10 cellular contexts compared by ENCODE assay signal in the genomic region with DNA sequence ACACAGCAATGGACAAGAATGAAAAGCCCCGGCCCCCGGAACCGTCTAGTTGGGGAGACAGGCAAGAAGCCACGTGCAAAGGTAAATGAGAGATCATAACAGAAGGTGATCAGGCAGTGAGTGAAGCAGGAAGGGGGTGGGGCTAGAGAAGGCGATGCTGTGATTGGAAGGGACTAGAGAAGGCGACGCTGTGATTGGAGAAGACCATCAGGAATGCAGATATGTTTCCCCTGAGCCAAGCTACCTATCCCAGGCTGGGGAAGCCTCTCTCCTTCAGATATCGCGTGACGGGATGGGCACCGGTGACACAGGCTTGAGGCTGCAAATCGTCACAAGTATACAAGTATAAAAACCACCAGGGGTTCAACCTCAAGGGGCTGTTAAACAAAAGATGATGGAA. TPM values are rescaled to one million over a fixed set of nuclear protein-coding genes. Genes with fewer than 3 reads are reported as not detected.
DNase-seq lines count a peak whose midpoint lies in the region; ATAC-seq lines count a peak whose summit lies in the region.
"Had no signal": no experiment of that assay in that cellular context is flagged by ENCODE, and none has a peak within 500 bp of the region (broad histone marks: within the 10 kb centered on the region; RNA-seq: fewer than 3 reads in every experiment).

No MANE protein-coding gene starts in this region.

- peaks cover 0 to 47% (median 5%) of the 10 kb centered on the region in 3 donors for H3K36me3 Mint-ChIP-seq in CD8-positive, alpha-beta memory T cell

- POLR2A ChIA-PET in CD8-positive, alpha-beta memory T cell (lab: Charles Lee): no interaction called here

- no peak overlapping the region for H3K27ac ChIP-seq in CD8-positive, alpha-beta memory T cell (ENCODE audit: low read depth, low read length)
- H3K27ac ChIP-seq: skin epidermis had no signal

- no peaks in the 10 kb centered on the region for H3K9me3 Mint-ChIP-seq in CD8-positive, alpha-beta memory T cell

- H3K4me3 ChIP-seq in CD8-positive, alpha-beta memory T cell (ENCODE audit: low read length): no peak overlapping the region
- H3K4me3 ChIP-seq: skin epidermis had no signal

- peak in 1 of 5 donors; percentile 69 for DNase-seq in CD8-positive, alpha-beta memory T cell
- DNase-seq in NCI-H146 (lab: John Stamatoyannopoulos, UW): peak; percentile 38
- DNase-seq in activated effector memory CD4-positive, alpha-beta T cell treated with anti-CD3 and anti-CD28 coated beads, Interleukin-2, amount 50 U/mL, for 16 hours: peak; percentile 73
- peak; percentile 68 for DNase-seq in kidney tubule cell (ENCODE audit: low spot score)
- no peak for DNase-seq in NCI-H345 (lab: John Stamatoyannopoulos, UW)
- no peak for DNase-seq in mesenteric fat pad (ENCODE audit: low spot score)
- no peak for DNase-seq in superior temporal gyrus (ENCODE audit: extremely low spot score)

- peaks cover 3% of the 10 kb centered on the region for H3K36me3 ChIP-seq in CD8-positive, alpha-beta memory T cell (ENCODE audit: insufficient read depth, low read length)

- peaks cover 8 to 15% (median 14%) of the 10 kb centered on the region in 3 donors for H3K4me1 Mint-ChIP-seq in CD8-positive, alpha-beta memory T cell

- H3K27ac Mint-ChIP-seq in CD8-positive, alpha-beta memory T cell: peak overlapping the region in 7 of 8 donors; percentile 49 to 90 (median 78)

- ATAC-seq in GM18907 (IDR thresholded peaks at IDR 0.05; ENCODE audit: unreplicated experiment): no peak

- CTCF ChIA-PET in CD8-positive, alpha-beta memory T cell (lab: Charles Lee): no interaction called here

- H3K4me1 ChIP-seq in CD8-positive, alpha-beta memory T cell (ENCODE audit: insufficient read depth, low read length): peaks cover 11% of the 10 kb centered on the region

- no peaks in the 10 kb centered on the region for H3K27me3 ChIP-seq in CD8-positive, alpha-beta memory T cell (ENCODE audit: insufficient read depth, low read length, poor library complexity, severe bottlenecking)

- no peaks in the 10 kb centered on the region for H3K27me3 Mint-ChIP-seq in CD8-positive, alpha-beta memory T cell

- H3K9me3 ChIP-seq in CD8-positive, alpha-beta memory T cell (ENCODE audit: low read length): no peaks in the 10 kb centered on the region

- peak overlapping the region in 1 of 7 donors; percentile 15 for H3K4me3 Mint-ChIP-seq in CD8-positive, alpha-beta memory T cell

RNA-seq across cellular contexts. Expression of gene DCAF15, which starts 21.8 kb away (rescaled TPM):
- 10 to 100 TPM; 64.6 to 66.5 TPM for total RNA-seq in CD8-positive, alpha-beta memory T cell
- 8.0 TPM for polyA plus RNA-seq in CD8-positive, alpha-beta memory T cell
- total RNA-seq in mesenteric fat pad: 17.5 TPM

RNA-seq across cellular contexts. Expression of gene RFX1, which starts 32.0 kb away (rescaled TPM):
- 10 to 100 TPM; 13.0 to 13.6 TPM for total RNA-seq in CD8-positive, alpha-beta memory T cell
- 3.1 TPM for polyA plus RNA-seq in CD8-positive, alpha-beta memory T cell
- 12.2 TPM for total RNA-seq in mesenteric fat pad

RNA-seq across cellular contexts. Expression of gene PODNL1, which starts 35.9 kb away (rescaled TPM):
- under 1 TPM in 1 of 2 experiments, not detected in 1; 0.24 TPM for total RNA-seq in CD8-positive, alpha-beta memory T cell
- polyA plus RNA-seq in CD8-positive, alpha-beta memory T cell: not detected
- 0.93 TPM for total RNA-seq in mesenteric fat pad
- total RNA-seq: dermis microvascular lymphatic vessel endothelial cell had no signal

RNA-seq across cellular contexts. Expression of gene RLN3, which starts 53.9 kb away (rescaled TPM):
- total RNA-seq in CD8-positive, alpha-beta memory T cell: not detected
- not detected for polyA plus RNA-seq in CD8-positive, alpha-beta memory T cell
- total RNA-seq in mesenteric fat pad: not detected
- total RNA-seq: dermis microvascular lymphatic vessel endothelial cell had no signal

RNA-seq across cellular contexts. Expression of gene IL27RA, which starts 57.5 kb away (rescaled TPM):
- 10 to 100 TPM; 71.4 to 73.6 TPM for total RNA-seq in CD8-positive, alpha-beta memory T cell
- 83.4 TPM for polyA plus RNA-seq in CD8-positive, alpha-beta memory T cell
- total RNA-seq in mesenteric fat pad: 8.5 TPM

Comparison
In these comparisons a context has a peak if more than half of its experiments do, and no peak if none do; other contexts are left out.
1. DNase-seq: peak in NCI-H146 (single experiment), activated effector memory CD4-positive, alpha-beta T cell treated with anti-CD3 and anti-CD28 coated beads, Interleukin-2, amount 50 U/mL, for 16 hours (single experiment) and kidney tubule cell (single experiment); none in NCI-H345 (single experiment), mesenteric fat pad (single experiment) and superior temporal gyrus (single experiment).